In genomic region chr3:151192545-151192944, GRCh38 we compare ENCODE assay signal across 2 cellular contexts.
TF ChIP-seq lines count a peak whose summit lies in the region.

No MANE protein-coding gene starts in this region.

TF ChIP-seq in A549, 52 proteins besides CTCF, POLR2A, EP300 and RAD21 (continued from another document):
- TF ChIP-seq, protein P1, sequence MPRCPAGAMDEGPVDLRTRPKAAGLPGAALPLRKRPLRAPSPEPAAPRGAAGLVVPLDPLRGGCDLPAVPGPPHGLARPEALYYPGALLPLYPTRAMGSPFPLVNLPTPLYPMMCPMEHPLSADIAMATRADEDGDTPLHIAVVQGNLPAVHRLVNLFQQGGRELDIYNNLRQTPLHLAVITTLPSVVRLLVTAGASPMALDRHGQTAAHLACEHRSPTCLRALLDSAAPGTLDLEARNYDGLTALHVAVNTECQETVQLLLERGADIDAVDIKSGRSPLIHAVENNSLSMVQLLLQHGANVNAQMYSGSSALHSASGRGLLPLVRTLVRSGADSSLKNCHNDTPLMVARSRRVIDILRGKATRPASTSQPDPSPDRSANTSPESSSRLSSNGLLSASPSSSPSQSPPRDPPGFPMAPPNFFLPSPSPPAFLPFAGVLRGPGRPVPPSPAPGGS (IDR thresholded peaks at IDR 0.05): no peak
- TF ChIP-seq FOSL2 (IDR thresholded peaks at IDR 0.05): no peak
- no peak for TF ChIP-seq FOSL2 (CRISPR knock-in tag; IDR thresholded peaks at IDR 0.05)
- TF ChIP-seq MAFK (IDR thresholded peaks at IDR 0.05; ENCODE audit: partially characterized antibody): peak; percentile 15
- peak; percentile 69 for TF ChIP-seq NFE2L2 (conservative IDR thresholded peaks at IDR 0.05; ENCODE audit: low read length)

TF ChIP-seq in K562, 482 proteins besides CTCF, POLR2A, EP300 and RAD21 (continued from another document):
- no peak for TF ChIP-seq E2F6 (IDR thresholded peaks at IDR 0.05; ENCODE audit: borderline replicate concordance in 1 of 2, extremely low read depth in 1 of 2, insufficient read depth in 1 of 2, insufficient read length in 1 of 2, low read depth in 1 of 2, low read length in 1 of 2, poor library complexity in 1 of 2, severe bottlenecking in 1 of 2)
- TF ChIP-seq BCOR (IDR thresholded peaks at IDR 0.05): no peak
- TF ChIP-seq, protein P2, sequence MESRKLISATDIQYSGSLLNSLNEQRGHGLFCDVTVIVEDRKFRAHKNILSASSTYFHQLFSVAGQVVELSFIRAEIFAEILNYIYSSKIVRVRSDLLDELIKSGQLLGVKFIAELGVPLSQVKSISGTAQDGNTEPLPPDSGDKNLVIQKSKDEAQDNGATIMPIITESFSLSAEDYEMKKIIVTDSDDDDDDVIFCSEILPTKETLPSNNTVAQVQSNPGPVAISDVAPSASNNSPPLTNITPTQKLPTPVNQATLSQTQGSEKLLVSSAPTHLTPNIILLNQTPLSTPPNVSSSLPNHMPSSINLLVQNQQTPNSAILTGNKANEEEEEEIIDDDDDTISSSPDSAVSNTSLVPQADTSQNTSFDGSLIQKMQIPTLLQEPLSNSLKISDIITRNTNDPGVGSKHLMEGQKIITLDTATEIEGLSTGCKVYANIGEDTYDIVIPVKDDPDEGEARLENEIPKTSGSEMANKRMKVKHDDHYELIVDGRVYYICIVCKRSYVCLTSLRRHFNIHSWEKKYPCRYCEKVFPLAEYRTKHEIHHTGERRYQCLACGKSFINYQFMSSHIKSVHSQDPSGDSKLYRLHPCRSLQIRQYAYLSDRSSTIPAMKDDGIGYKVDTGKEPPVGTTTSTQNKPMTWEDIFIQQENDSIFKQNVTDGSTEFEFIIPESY (CRISPR knock-in tag; IDR thresholded peaks at IDR 0.05): no peak
- TF ChIP-seq CBX5 (IDR thresholded peaks at IDR 0.05; ENCODE audit: borderline replicate concordance, low read depth): no peak
- no peak for TF ChIP-seq NFATC3 (IDR thresholded peaks at IDR 0.05)
- peak; percentile 36; the same call in 1 of the 2 replicates for TF ChIP-seq NFE2L1 (tag; IDR thresholded peaks at IDR 0.05; ENCODE audit: borderline replicate concordance, low read depth)
- no peak for TF ChIP-seq POLR2H (tag; IDR thresholded peaks at IDR 0.05; ENCODE audit: low read depth)
- no peak for TF ChIP-seq ZNF445 (CRISPR knock-in tag; IDR thresholded peaks at IDR 0.05; ENCODE audit: low read depth)
- 0 out of 2 replicates have a peak, but pooled peaks have one; percentile 14 for TF ChIP-seq NFE2 (IDR thresholded peaks at IDR 0.05; ENCODE audit: low read depth)
- peak; percentile 31; the same call in 1 of the 2 replicates for TF ChIP-seq ZNF316 (IDR thresholded peaks at IDR 0.05)
- no peak for TF ChIP-seq ZNF696 (CRISPR knock-in tag; conservative IDR thresholded peaks at IDR 0.05)
- TF ChIP-seq, protein P3, sequence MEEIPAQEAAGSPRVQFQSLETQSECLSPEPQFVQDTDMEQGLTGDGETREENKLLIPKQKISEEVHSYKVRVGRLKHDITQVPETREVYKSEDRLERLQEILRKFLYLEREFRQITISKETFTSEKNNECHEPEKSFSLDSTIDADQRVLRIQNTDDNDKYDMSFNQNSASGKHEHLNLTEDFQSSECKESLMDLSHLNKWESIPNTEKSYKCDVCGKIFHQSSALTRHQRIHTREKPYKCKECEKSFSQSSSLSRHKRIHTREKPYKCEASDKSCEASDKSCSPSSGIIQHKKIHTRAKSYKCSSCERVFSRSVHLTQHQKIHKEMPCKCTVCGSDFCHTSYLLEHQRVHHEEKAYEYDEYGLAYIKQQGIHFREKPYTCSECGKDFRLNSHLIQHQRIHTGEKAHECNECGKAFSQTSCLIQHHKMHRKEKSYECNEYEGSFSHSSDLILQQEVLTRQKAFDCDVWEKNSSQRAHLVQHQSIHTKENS (CRISPR knock-in tag; IDR thresholded peaks at IDR 0.05): no peak
- TF ChIP-seq SIRT6 (IDR thresholded peaks at IDR 0.05; ENCODE audit: low read depth, low read length): no peak
- TF ChIP-seq, protein P4, sequence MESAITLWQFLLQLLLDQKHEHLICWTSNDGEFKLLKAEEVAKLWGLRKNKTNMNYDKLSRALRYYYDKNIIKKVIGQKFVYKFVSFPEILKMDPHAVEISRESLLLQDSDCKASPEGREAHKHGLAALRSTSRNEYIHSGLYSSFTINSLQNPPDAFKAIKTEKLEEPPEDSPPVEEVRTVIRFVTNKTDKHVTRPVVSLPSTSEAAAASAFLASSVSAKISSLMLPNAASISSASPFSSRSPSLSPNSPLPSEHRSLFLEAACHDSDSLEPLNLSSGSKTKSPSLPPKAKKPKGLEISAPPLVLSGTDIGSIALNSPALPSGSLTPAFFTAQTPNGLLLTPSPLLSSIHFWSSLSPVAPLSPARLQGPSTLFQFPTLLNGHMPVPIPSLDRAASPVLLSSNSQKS (CRISPR knock-in tag; IDR thresholded peaks at IDR 0.05): no peak
- TF ChIP-seq ZBTB40 (IDR thresholded peaks at IDR 0.05): no peak
- TF ChIP-seq ZBTB40 (CRISPR knock-in tag; IDR thresholded peaks at IDR 0.05): no peak
- TF ChIP-seq MAFG (tag; conservative IDR thresholded peaks at IDR 0.05): peak; percentile 61; the same call in 1 of the 2 replicates
- TF ChIP-seq RHOXF2B (CRISPR knock-in tag; conservative IDR thresholded peaks at IDR 0.05): no peak
- no peak for TF ChIP-seq ZNF121 (CRISPR knock-in tag; conservative IDR thresholded peaks at IDR 0.05)
- no peak for TF ChIP-seq ZNF830 (CRISPR knock-in tag; IDR thresholded peaks at IDR 0.05)
- TF ChIP-seq JUND (IDR thresholded peaks at IDR 0.05; ENCODE audit: borderline replicate concordance, low read depth, low read length): no peak
- no peak for TF ChIP-seq JUND (tag; IDR thresholded peaks at IDR 0.05; ENCODE audit: borderline replicate concordance, low read depth, low read length)
- TF ChIP-seq PHF21A (IDR thresholded peaks at IDR 0.05; ENCODE audit: borderline replicate concordance, low read depth): no peak
- TF ChIP-seq PCBP1 (IDR thresholded peaks at IDR 0.05; ENCODE audit: low read depth, low read length, poor library complexity, severe bottlenecking): no peak
- TF ChIP-seq MCM2 (IDR thresholded peaks at IDR 0.05; ENCODE audit: low read depth): no peak
- TF ChIP-seq, protein P5, sequence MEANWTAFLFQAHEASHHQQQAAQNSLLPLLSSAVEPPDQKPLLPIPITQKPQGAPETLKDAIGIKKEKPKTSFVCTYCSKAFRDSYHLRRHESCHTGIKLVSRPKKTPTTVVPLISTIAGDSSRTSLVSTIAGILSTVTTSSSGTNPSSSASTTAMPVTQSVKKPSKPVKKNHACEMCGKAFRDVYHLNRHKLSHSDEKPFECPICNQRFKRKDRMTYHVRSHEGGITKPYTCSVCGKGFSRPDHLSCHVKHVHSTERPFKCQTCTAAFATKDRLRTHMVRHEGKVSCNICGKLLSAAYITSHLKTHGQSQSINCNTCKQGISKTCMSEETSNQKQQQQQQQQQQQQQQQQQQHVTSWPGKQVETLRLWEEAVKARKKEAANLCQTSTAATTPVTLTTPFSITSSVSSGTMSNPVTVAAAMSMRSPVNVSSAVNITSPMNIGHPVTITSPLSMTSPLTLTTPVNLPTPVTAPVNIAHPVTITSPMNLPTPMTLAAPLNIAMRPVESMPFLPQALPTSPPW (CRISPR knock-in tag; IDR thresholded peaks at IDR 0.05): no peak
- TF ChIP-seq ZNF23 (CRISPR knock-in tag; IDR thresholded peaks at IDR 0.05): no peak
- no peak for TF ChIP-seq NFRKB (IDR thresholded peaks at IDR 0.05; ENCODE audit: low read depth)
- 0 out of 2 replicates have a peak, but pooled peaks have one; percentile 12 for TF ChIP-seq C11orf30 (IDR thresholded peaks at IDR 0.05; ENCODE audit: low read depth)
- TF ChIP-seq ZBTB8A (IDR thresholded peaks at IDR 0.05; ENCODE audit: partially characterized antibody): no peak
- TF ChIP-seq GABPB1 (CRISPR knock-in tag; IDR thresholded peaks at IDR 0.05): no peak
- no peak for TF ChIP-seq THRAP3 (IDR thresholded peaks at IDR 0.05; ENCODE audit: borderline replicate concordance)
- no peak for TF ChIP-seq HDAC8 (tag; IDR thresholded peaks at IDR 0.05)
TF ChIP-seq in K562: peak in this region for 5.
